In genomic region chr1:36398370-36398977, GRCh38 we compare ENCODE assay signal across 8 cellular contexts. TPM values are rescaled to one million over a fixed set of nuclear protein-coding genes. Genes with fewer than 3 reads are reported as not detected.
DNase-seq lines count a peak whose midpoint lies in the region; ATAC-seq and TF ChIP-seq lines count a peak whose summit lies in the region.

No MANE protein-coding gene starts in this region.

- H3K4me3 Mint-ChIP-seq in CD4-positive, CD25-positive, alpha-beta regulatory T cell, result peak overlapping the region; percentile 86 to 99 (median 96)
- H3K4me3 Mint-ChIP-seq in central memory CD8-positive, alpha-beta T cell, result peak overlapping the region; percentile 99

- no peaks in the 10 kb centered on the region for H3F3A ChIP-seq in neural cell (ENCODE audit: insufficient read depth, low read length, poor library complexity, severe bottlenecking)

- no peaks in the 10 kb centered on the region for H3K27me3 ChIP-seq in CD4-positive, CD25-positive, alpha-beta regulatory T cell (ENCODE audit: control insufficient read depth, insufficient read depth, low read length)
- no peaks in the 10 kb centered on the region for H3K27me3 ChIP-seq in MG63
- H3K27me3 ChIP-seq in neural cell (ENCODE audit: insufficient read depth, low read depth, low read length), result no peaks in the 10 kb centered on the region

- no peaks in the 10 kb centered on the region for H3K27me3 Mint-ChIP-seq in CD4-positive, CD25-positive, alpha-beta regulatory T cell
- H3K27me3 Mint-ChIP-seq in central memory CD8-positive, alpha-beta T cell, result no peaks in the 10 kb centered on the region

- no peaks in the 10 kb centered on the region for H3K79me2 ChIP-seq in neural cell (replicated peaks; ENCODE audit: insufficient read depth, low read length)

- peaks cover 13% of the 10 kb centered on the region for H3K4me1 ChIP-seq in CD4-positive, CD25-positive, alpha-beta regulatory T cell (ENCODE audit: control insufficient read depth, insufficient read depth, low read length, poor library complexity, severe bottlenecking)

- TF ChIP-seq RAD21 in neural cell (conservative IDR thresholded peaks at IDR 0.05), result no peak

- H2AFZ ChIP-seq in neural cell (ENCODE audit: low read depth, low read length), result peak overlapping the region; percentile 65

- H3K9ac ChIP-seq in neural cell (ENCODE audit: low read length), result peak overlapping the region; percentile 81

- H3K36me3 Mint-ChIP-seq in CD4-positive, CD25-positive, alpha-beta regulatory T cell, result peaks cover 5% of the 10 kb centered on the region
- H3K36me3 Mint-ChIP-seq in central memory CD8-positive, alpha-beta T cell (ENCODE audit: insufficient read depth), result peaks cover 17% of the 10 kb centered on the region

- no peak for TF ChIP-seq CTCF in neural cell (IDR thresholded peaks at IDR 0.05; ENCODE audit: poor library complexity, severe bottlenecking)

- H3K27ac Mint-ChIP-seq in CD4-positive, CD25-positive, alpha-beta regulatory T cell, result peak overlapping the region; percentile 98 to 100 (median 99)
- H3K27ac Mint-ChIP-seq in central memory CD8-positive, alpha-beta T cell (ENCODE audit: low read depth), result peak overlapping the region; percentile 99

- H3K36me3 ChIP-seq in CD4-positive, CD25-positive, alpha-beta regulatory T cell (ENCODE audit: control insufficient read depth, insufficient read depth, low read length), result peaks cover 6% of the 10 kb centered on the region
- peaks cover 12% of the 10 kb centered on the region for H3K36me3 ChIP-seq in MG63
- no peaks in the 10 kb centered on the region for H3K36me3 ChIP-seq in neural cell (ENCODE audit: insufficient read depth, low read length)

- TF ChIP-seq EP300 in neural cell (conservative IDR thresholded peaks at IDR 0.05; ENCODE audit: poor library complexity, severe bottlenecking), result no peak

- H3K4me2 ChIP-seq in neural cell (ENCODE audit: low read length), result peak overlapping the region; percentile 45

- H4K20me1 ChIP-seq in neural cell (ENCODE audit: insufficient read depth), result no peaks in the 10 kb centered on the region

- no peak for DNase-seq in CD4-positive, CD25-positive, alpha-beta regulatory T cell
- DNase-seq in MG63, result no peak
- no peak for DNase-seq in central memory CD8-positive, alpha-beta T cell (ENCODE audit: low spot score in 2 of 2)
- DNase-seq in C1 segment of cervical spinal cord (lab: John Stamatoyannopoulos, UW), result no peak
- no peak for DNase-seq in NCI-H82 (lab: John Stamatoyannopoulos, UW)
- DNase-seq in NCI-H1092 treated with DMSO at 0.1 percent for 48 hours (lab: John Stamatoyannopoulos, UW), result no peak
- no peak for DNase-seq in NCI-H345 treated with DMSO at 0.1 percent for 48 hours (lab: John Stamatoyannopoulos, UW; ENCODE audit: unreplicated experiment)

- no peaks in the 10 kb centered on the region for H3K9me2 ChIP-seq in neural cell (ENCODE audit: insufficient read depth, low read length)

- no peaks in the 10 kb centered on the region for H3K9me3 ChIP-seq in CD4-positive, CD25-positive, alpha-beta regulatory T cell (ENCODE audit: control insufficient read depth in 2 of 2, low read length in 2 of 2)
- H3K9me3 ChIP-seq in MG63 (no peaks in the 10 kb centered on the region), neural cell (ENCODE audit: low read length) (no peaks in the 10 kb centered on the region)

- ATAC-seq in CD4-positive, CD25-positive, alpha-beta regulatory T cell (ENCODE audit: low read depth in 2 of 2), result no peak
- ATAC-seq in central memory CD8-positive, alpha-beta T cell (replicated peaks; ENCODE audit: extremely low read depth, poor library complexity, severe bottlenecking), result no peak

- peak overlapping the region; percentile 92 for H3K4me3 ChIP-seq in CD4-positive, CD25-positive, alpha-beta regulatory T cell (ENCODE audit: low read depth, low read length)
- H3K4me3 ChIP-seq in MG63 (peak overlapping the region; percentile 83), neural cell (ENCODE audit: low read length) (peak overlapping the region; percentile 86)

- peak overlapping the region; percentile 87 for H3K27ac ChIP-seq in CD4-positive, CD25-positive, alpha-beta regulatory T cell (ENCODE audit: insufficient read depth, low read length, poor library complexity, severe bottlenecking)
- H3K27ac ChIP-seq in neural cell (ENCODE audit: low read length), result peak overlapping the region; percentile 60

- H3K4me1 Mint-ChIP-seq in CD4-positive, CD25-positive, alpha-beta regulatory T cell, result peaks cover 10 to 33% (median 18%) of the 10 kb centered on the region in 4 donors
- H3K4me1 Mint-ChIP-seq in central memory CD8-positive, alpha-beta T cell, result peaks cover 26% of the 10 kb centered on the region

- no peaks in the 10 kb centered on the region for H3K9me3 Mint-ChIP-seq in CD4-positive, CD25-positive, alpha-beta regulatory T cell
- no peaks in the 10 kb centered on the region for H3K9me3 Mint-ChIP-seq in central memory CD8-positive, alpha-beta T cell

TF ChIP-seq in neural cell, 6 proteins besides CTCF, POLR2A, EP300 and RAD21:
- TF ChIP-seq EZH2 (IDR thresholded peaks at IDR 0.05; ENCODE audit: borderline replicate concordance, insufficient read depth, low read length, poor library complexity, severe bottlenecking) (no peak), POLR2AphosphoS5 (IDR thresholded peaks at IDR 0.05) (no peak), REST (IDR thresholded peaks at IDR 0.05; ENCODE audit: borderline replicate concordance) (no peak), SMC3 (conservative IDR thresholded peaks at IDR 0.05; ENCODE audit: poor library complexity) (no peak), TAF1 (IDR thresholded peaks at IDR 0.05; ENCODE audit: low read depth) (no peak), MXI1 (conservative IDR thresholded peaks at IDR 0.05; ENCODE audit: poor library complexity, severe bottlenecking) (no peak)

RNA-seq across cellular contexts. Expression of gene LSM10, which starts 0.8 kb away (rescaled TPM):
- 33.8 TPM for total RNA-seq in CD4-positive, CD25-positive, alpha-beta regulatory T cell
- 100 to 1,000 TPM; 142 to 153 (median 145) TPM for polyA plus RNA-seq in CD4-positive, CD25-positive, alpha-beta regulatory T cell
- total RNA-seq in MG63 (2014; rRNA removed; shearing (Covaris generic); ENCODE audit: low replicate concordance), result 32.0 and 53.7 TPM in 2 replicates
- polyA plus RNA-seq in neural cell, result 1.3 and 3.2 TPM in 2 replicates
- 1.0 and 2.7 TPM in 2 replicates for polyA minus RNA-seq in neural cell

RNA-seq across cellular contexts. Expression of gene STK40, which starts 12.8 kb away (rescaled TPM):
- 30.1 TPM for total RNA-seq in CD4-positive, CD25-positive, alpha-beta regulatory T cell
- polyA plus RNA-seq in CD4-positive, CD25-positive, alpha-beta regulatory T cell, result 10 to 100 TPM; 27.1 to 36.4 (median 30.3) TPM
- total RNA-seq in MG63 (2014; rRNA removed; shearing (Covaris generic); ENCODE audit: low replicate concordance), result 10.0 and 13.2 TPM in 2 replicates
- 8.4 and 10.5 TPM in 2 replicates for polyA plus RNA-seq in neural cell
- 17.2 and 19.7 TPM in 2 replicates for polyA minus RNA-seq in neural cell

RNA-seq across cellular contexts. Expression of gene OSCP1, which starts 51.8 kb away (rescaled TPM):
- not detected for total RNA-seq in CD4-positive, CD25-positive, alpha-beta regulatory T cell
- polyA plus RNA-seq in CD4-positive, CD25-positive, alpha-beta regulatory T cell, result 1 to 10 TPM in 2 of 4 donors, under 1 TPM in 2; 0.35 to 1.8 (median 0.73) TPM
- total RNA-seq in MG63 (2014; rRNA removed; shearing (Covaris generic); ENCODE audit: low replicate concordance), result 5.7 and 10.5 TPM in 2 replicates
- polyA plus RNA-seq in neural cell, result 16.2 and 20.7 TPM in 2 replicates
- polyA minus RNA-seq in neural cell, result 22.2 and 25.6 TPM in 2 replicates
